ENCODE assay signal across 1 cellular context in the genomic region with DNA sequence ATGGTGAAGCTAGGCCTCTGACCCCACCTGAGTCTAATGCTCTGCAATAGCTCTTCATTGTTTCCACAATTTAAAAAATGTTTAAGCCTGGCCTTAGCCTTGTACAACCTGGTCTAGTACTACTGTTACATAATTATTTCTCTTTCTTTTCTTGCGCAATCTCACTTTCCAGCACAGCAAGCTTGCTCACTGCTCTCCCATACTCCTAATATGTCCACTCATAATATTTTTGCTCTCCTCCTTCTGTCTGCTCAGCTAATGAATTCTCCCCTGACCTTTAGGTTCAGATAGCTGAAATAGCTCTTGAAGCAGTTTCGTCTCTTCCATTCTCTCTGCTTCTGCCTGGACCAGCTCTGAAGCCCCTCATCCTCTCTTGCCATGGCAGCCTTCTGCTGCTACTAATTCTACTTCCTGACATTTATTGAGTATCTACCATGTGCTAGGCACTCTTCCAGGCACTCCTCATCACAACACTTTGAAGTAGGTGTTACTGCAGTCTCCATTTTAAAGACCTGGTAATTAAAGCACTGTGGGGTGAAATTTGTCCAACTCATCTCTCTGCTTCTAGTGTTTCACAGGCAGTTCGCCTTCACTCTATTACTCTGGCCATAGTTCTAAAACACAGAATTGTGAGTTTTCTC.
TF ChIP-seq lines count a peak whose summit lies in the region.

No MANE protein-coding gene starts in this region.

TF ChIP-seq in liver, 16 proteins besides CTCF, POLR2A, EP300 and RAD21 (continued from another document):
- TF ChIP-seq REST (IDR thresholded peaks at IDR 0.05) = no peak
- TF ChIP-seq FOXA1 (IDR thresholded peaks at IDR 0.05) = no peak
- TF ChIP-seq MAX (IDR thresholded peaks at IDR 0.05) = no peak
- no peak for TF ChIP-seq NR2F2 (IDR thresholded peaks at IDR 0.05)
TF ChIP-seq in liver: peak in this region for 2.
